Comparison of ENCODE assay signal across 10 cellular contexts in the genomic region with DNA sequence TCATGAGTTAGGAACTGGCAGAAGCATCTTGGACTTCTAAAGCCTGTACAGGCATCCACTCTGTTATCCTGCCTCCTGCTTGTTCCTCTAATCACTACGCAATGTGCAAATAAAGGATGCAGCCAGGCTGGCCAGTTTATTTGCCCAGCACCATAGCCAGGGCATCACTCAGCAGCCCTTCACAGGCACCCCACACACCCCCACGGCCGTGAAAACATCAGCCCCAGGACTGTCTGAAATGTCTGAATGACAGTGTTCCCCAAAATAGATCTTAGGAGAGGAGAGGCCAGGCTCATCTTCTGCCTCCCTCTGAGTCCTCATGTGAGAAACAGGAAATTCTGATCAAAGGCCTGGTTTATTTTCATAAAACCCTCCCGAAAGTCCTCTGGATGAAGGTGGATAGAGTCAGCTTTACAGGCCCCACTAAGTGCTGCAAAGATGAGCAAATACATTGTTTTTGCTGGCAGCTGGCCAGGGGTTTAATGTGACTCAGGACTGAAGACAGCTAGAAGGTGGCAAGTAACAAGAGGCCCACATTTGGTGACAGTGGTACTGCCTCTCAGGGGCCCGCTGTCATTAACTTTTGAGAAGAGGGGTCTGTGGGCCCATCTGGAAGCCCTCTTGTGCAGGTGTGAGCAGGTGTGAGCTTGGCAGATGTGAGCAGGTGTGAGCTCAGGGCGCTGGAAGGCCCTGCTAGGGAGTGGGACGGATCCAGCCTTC. TPM values are rescaled to one million over a fixed set of nuclear protein-coding genes. Genes with fewer than 3 reads are reported as not detected.
DNase-seq lines count a peak whose midpoint lies in the region; TF ChIP-seq lines count a peak whose summit lies in the region.
"Had no signal": no experiment of that assay in that cellular context is flagged by ENCODE, and none has a peak within 500 bp of the region (broad histone marks: within the 10 kb centered on the region; RNA-seq: fewer than 3 reads in every experiment).

No MANE protein-coding gene starts in this region.

- H3K36me3 Mint-ChIP-seq in MCF 10A (ENCODE audit: insufficient read depth, unreplicated experiment) (peaks cover 21% of the 10 kb centered on the region), type B pancreatic cell (peaks cover 30% of the 10 kb centered on the region), nephron progenitor cell (ENCODE audit: low read depth) (peaks cover 3% of the 10 kb centered on the region)

- H3K9me3 ChIP-seq in breast epithelium: no peaks in the 10 kb centered on the region
- no peaks in the 10 kb centered on the region for H3K9me3 ChIP-seq in SJSA1 (replicated peaks)
- H3K9me3 ChIP-seq: esophagus squamous epithelium had no signal

- DNase-seq in MCF 10A (ENCODE audit: unreplicated experiment): peak; percentile 88
- no peak for DNase-seq in breast epithelium (ENCODE audit: low spot score in 2 of 2)
- DNase-seq in SJSA1 (ENCODE audit: low read depth in 1 of 2, low spot score in 2 of 2): peak; percentile 44 to 78
- DNase-seq in epithelial cell of esophagus (ENCODE audit: low read depth): peak; percentile 76
- DNase-seq in type B pancreatic cell (ENCODE audit: extremely low spot score, unreplicated experiment): no peak
- DNase-seq in dedifferentiated amniotic fluid mesenchymal stem cell (ENCODE audit: extremely low spot score): no peak
- DNase-seq in MV-4-11 (lab: John Stamatoyannopoulos, UW): no peak
- no peak for DNase-seq in nephron progenitor cell
- DNase-seq: CD8-positive, alpha-beta T cell; esophagus squamous epithelium had no signal

- H3K27ac ChIP-seq in breast epithelium: no peak overlapping the region
- no peak overlapping the region for H3K27ac ChIP-seq in SJSA1

- peaks cover 14% of the 10 kb centered on the region for H3K4me1 Mint-ChIP-seq in MCF 10A (ENCODE audit: insufficient read depth, unreplicated experiment)
- H3K4me1 Mint-ChIP-seq in type B pancreatic cell (ENCODE audit: unreplicated experiment): peaks cover 22% of the 10 kb centered on the region
- H3K4me1 Mint-ChIP-seq in nephron progenitor cell: peaks cover 40% of the 10 kb centered on the region

- H3K27ac Mint-ChIP-seq in MCF 10A (ENCODE audit: low read depth, unreplicated experiment) (no peak overlapping the region), type B pancreatic cell (peak overlapping the region; percentile 53), nephron progenitor cell (no peak overlapping the region)

- POLR2A ChIA-PET in MCF 10A (lab: Yijun Ruan, JAX): interaction anchor here (0.6 to 1.5 kb wide), 3 partner anchors 14 to 850 kb away, joined by 3 to 6 read pairs (median 3); no protein-coding TSS in a partner anchor

- H3K27me3 ChIP-seq in breast epithelium (no peaks in the 10 kb centered on the region), SJSA1 (replicated peaks) (no peaks in the 10 kb centered on the region)
- H3K27me3 ChIP-seq: esophagus squamous epithelium had no signal

- TF ChIP-seq CTCF in MCF 10A (IDR thresholded peaks at IDR 0.05; ENCODE audit: unreplicated experiment) (no peak), breast epithelium (IDR thresholded peaks at IDR 0.05) (no peak), epithelial cell of esophagus (IDR thresholded peaks at IDR 0.05; ENCODE audit: insufficient read depth, low read depth, low read length, missing control alignments) (no peak), type B pancreatic cell (conservative IDR thresholded peaks at IDR 0.05) (no peak), nephron progenitor cell (IDR thresholded peaks at IDR 0.05) (no peak)

- H3K4me3 ChIP-seq in breast epithelium (no peak overlapping the region), SJSA1 (no peak overlapping the region), epithelial cell of esophagus (ENCODE audit: low read length) (no peak overlapping the region)
- H3K4me3 ChIP-seq: esophagus squamous epithelium had no signal

- H3K27me3 Mint-ChIP-seq in MCF 10A (ENCODE audit: insufficient read depth, unreplicated experiment) (no peaks in the 10 kb centered on the region), type B pancreatic cell (no peaks in the 10 kb centered on the region), nephron progenitor cell (ENCODE audit: low read depth, poor library complexity) (peaks cover 6% of the 10 kb centered on the region)

- no peaks in the 10 kb centered on the region for H3K4me1 ChIP-seq in breast epithelium
- H3K4me1 ChIP-seq in SJSA1 (replicated peaks): peaks cover 11% of the 10 kb centered on the region
- H3K4me1 ChIP-seq: esophagus squamous epithelium had no signal

- BruUV-seq in MCF 10A (replicated peaks; lab: Mats Ljungman, UMichigan): no TSS peak

- CTCF ChIA-PET in MCF 10A (lab: Yijun Ruan, JAX): interaction anchor here (0.8 to 1.1 kb wide), 2 partner anchors 8 to 28 kb away, joined by 4 to 6 read pairs; no protein-coding TSS in a partner anchor

- no peak for TF ChIP-seq POLR2A in breast epithelium (IDR thresholded peaks at IDR 0.05)

- H3K4me3 Mint-ChIP-seq in MCF 10A (ENCODE audit: unreplicated experiment) (no peak overlapping the region), type B pancreatic cell (no peak overlapping the region), nephron progenitor cell (no peak overlapping the region)
- H3K4me3 Mint-ChIP-seq: CD8-positive, alpha-beta T cell had no signal

- intact Hi-C loops in MCF 10A (cut with micrococcal nuclease) (no loop called here), breast epithelium (cut with DNase I; ENCODE audit: low total_unique reads) (no loop called here)

- no peaks in the 10 kb centered on the region for H3K9me3 Mint-ChIP-seq in MCF 10A (ENCODE audit: unreplicated experiment)
- H3K9me3 Mint-ChIP-seq in type B pancreatic cell: no peaks in the 10 kb centered on the region
- no peaks in the 10 kb centered on the region for H3K9me3 Mint-ChIP-seq in nephron progenitor cell
- H3K9me3 Mint-ChIP-seq: CD8-positive, alpha-beta T cell had no signal

- H3K36me3 ChIP-seq in breast epithelium (no peaks in the 10 kb centered on the region), SJSA1 (no peaks in the 10 kb centered on the region; the same call in 1 of the 2 replicates)

RNA-seq across cellular contexts. Expression of a gene that starts 32.9 kb away (rescaled TPM):
- total RNA-seq in MCF 10A (2022): 4.7 and 8.9 TPM in 2 replicates
- 1 to 10 TPM in 1 of 3 donors, under 1 TPM in 1, not detected in 1; 0.98 to 4.0 TPM for total RNA-seq in breast epithelium
- not detected in 2 replicates for total RNA-seq in SJSA1 (2014; rRNA removed; shearing (Covaris generic))
- total RNA-seq in type B pancreatic cell (ENCODE audit: low replicate concordance): 70.6 and 194 TPM in 2 replicates
- total RNA-seq: CD8-positive, alpha-beta T cell had no signal

Comparison
In these comparisons a context has a peak if more than half of its experiments do, and no peak if none do; other contexts are left out.
1. DNase-seq: peak in MCF 10A (single experiment), SJSA1 (2 of 2) and epithelial cell of esophagus (single experiment); none in breast epithelium (0 of 2), type B pancreatic cell (single experiment), dedifferentiated amniotic fluid mesenchymal stem cell (single experiment), MV-4-11 (single experiment) and nephron progenitor cell (single experiment).